ENCODE assay signal across 8 cellular contexts in genomic region chr19:46924874-46925547, GRCh38.
DNase-seq lines count a peak whose midpoint lies in the region; ATAC-seq, FAIRE-seq and TF ChIP-seq lines count a peak whose summit lies in the region.

No MANE protein-coding gene starts in this region.

- H3K36me3 ChIP-seq in HepG2 (replicated peaks in 1 of 2; ENCODE audit: control insufficient read depth in 1 of 2, insufficient read depth in 2 of 2, low read length in 2 of 2): peaks cover 21 to 32% of the 10 kb centered on the region in 2 experiments
- H3K36me3 ChIP-seq in tibial artery: peaks cover 3 to 29% (median 8%) of the 10 kb centered on the region in 3 donors

- TF ChIP-seq POLR2A in HepG2 (IDR thresholded peaks at IDR 0.05; ENCODE audit: insufficient read depth in 1 of 2, low read depth in 2 of 2, low read length in 2 of 2): no peak

- H3K9me3 ChIP-seq in HepG2 (ENCODE audit: low read length) (no peaks in the 10 kb centered on the region), tibial artery (no peaks in the 10 kb centered on the region)

- WGBS in HepG2 (ENCODE audit: low lambda C conversion rate): 69% methylated on average over 8 of the region's 8 CpGs

- H3K27me3 ChIP-seq in HepG2 (ENCODE audit: control insufficient read depth in 1 of 2, insufficient read depth in 2 of 2, low read length in 2 of 2): no peaks in the 10 kb centered on the region
- no peaks in the 10 kb centered on the region for H3K27me3 ChIP-seq in tibial artery

- peaks cover 30% of the 10 kb centered on the region for H4K20me1 ChIP-seq in HepG2 (ENCODE audit: insufficient read depth, low read length)

- H3K27me3 Mint-ChIP-seq in activated CD4-positive, alpha-beta T cell treated with anti-CD3 and anti-CD28 coated beads, Interleukin-2, amount 10 ng/mL, durations not matched to agents 7 days and 5 days: no peaks in the 10 kb centered on the region
- H3K27me3 Mint-ChIP-seq in activated naive CD4-positive, alpha-beta T cell treated with anti-CD3 and anti-CD28 coated beads, Interleukin-2, amount 10 ng/mL, durations not matched to agents 7 days and 5 days: no peaks in the 10 kb centered on the region

- peaks cover 20% of the 10 kb centered on the region for H3K36me3 Mint-ChIP-seq in activated CD4-positive, alpha-beta T cell treated with anti-CD3 and anti-CD28 coated beads, Interleukin-2, amount 10 ng/mL, durations not matched to agents 7 days and 5 days (ENCODE audit: low read depth)
- H3K36me3 Mint-ChIP-seq in activated naive CD4-positive, alpha-beta T cell treated with anti-CD3 and anti-CD28 coated beads, Interleukin-2, amount 10 ng/mL, durations not matched to agents 7 days and 5 days: peaks cover 18% of the 10 kb centered on the region

- H3K9me3 Mint-ChIP-seq in activated CD4-positive, alpha-beta T cell treated with anti-CD3 and anti-CD28 coated beads, Interleukin-2, amount 10 ng/mL, durations not matched to agents 7 days and 5 days: no peaks in the 10 kb centered on the region
- H3K9me3 Mint-ChIP-seq in activated naive CD4-positive, alpha-beta T cell treated with anti-CD3 and anti-CD28 coated beads, Interleukin-2, amount 10 ng/mL, durations not matched to agents 7 days and 5 days: no peaks in the 10 kb centered on the region

- BruUV-seq in HepG2 (replicated peaks; lab: Mats Ljungman, UMichigan): no TSS peak

- no peak overlapping the region for H2AFZ ChIP-seq in HepG2 (ENCODE audit: low read length)

- in situ Hi-C loops in HepG2 (cut with HindIII; ENCODE audit: extremely low pct_ligation_motif_present, low pct_unique_long_range_greater_than_20kb): no loop called here

- no peak for FAIRE-seq in HepG2 (lab: Jason Lieb, UNC)

- DNase-seq in activated CD4-positive, alpha-beta T cell treated with anti-CD3 and anti-CD28 coated beads, Interleukin-2, amount 10 ng/mL, durations not matched to agents 7 days and 5 days: peak; percentile 21
- no peak for DNase-seq in activated CD4-positive, alpha-beta T cell treated with anti-CD3 and anti-CD28 coated beads, Interleukin-2, amount 50 U/mL, for 1 hour
- DNase-seq in activated naive CD4-positive, alpha-beta T cell treated with anti-CD3 and anti-CD28 coated beads, Interleukin-2, amount 10 ng/mL, durations not matched to agents 7 days and 5 days: peak; percentile 28
- DNase-seq in HepG2 (ENCODE audit: low spot score) (no peak), tibial artery (no peak)
- no peak for DNase-seq in effector CD8-positive, alpha-beta T cell (lab: John Stamatoyannopoulos, UW)
- no peak for DNase-seq in activated CD4-positive, CD25-positive, alpha-beta regulatory T cell treated with anti-CD3 and anti-CD28 coated beads, Interleukin-2, amount 50 U/mL, for 72 hours

- intact Hi-C loops in HepG2 (cut with micrococcal nuclease; ENCODE audit: unreplicated experiment) (loop anchor here (1.0 to 5.0 kb wide), 3 partner anchors 33 to 69 kb away; no protein-coding TSS in a partner anchor), tibial artery (cut with DNase I; ENCODE audit: low total_unique reads) (no loop called here)

- peak overlapping the region; percentile 67 for H3K4me2 ChIP-seq in HepG2 (ENCODE audit: low read depth, low read length)

- no peak for TF ChIP-seq CTCF in HepG2 (CRISPR knock-in tag; IDR thresholded peaks at IDR 0.05)
- no peak for TF ChIP-seq CTCF in tibial artery (IDR thresholded peaks at IDR 0.05)

- H3K9ac ChIP-seq in HepG2 (ENCODE audit: insufficient read depth, low read depth, low read length): peak overlapping the region; percentile 51

- peaks cover 41% of the 10 kb centered on the region for H3K4me1 Mint-ChIP-seq in activated CD4-positive, alpha-beta T cell treated with anti-CD3 and anti-CD28 coated beads, Interleukin-2, amount 10 ng/mL, durations not matched to agents 7 days and 5 days
- H3K4me1 Mint-ChIP-seq in activated naive CD4-positive, alpha-beta T cell treated with anti-CD3 and anti-CD28 coated beads, Interleukin-2, amount 10 ng/mL, durations not matched to agents 7 days and 5 days: peaks cover 34% of the 10 kb centered on the region

- CTCF ChIA-PET in activated CD4-positive, alpha-beta T cell treated with anti-CD3 and anti-CD28 coated beads, Interleukin-2, amount 10 ng/mL, durations not matched to agents 7 days and 5 days (lab: Charles Lee): interaction anchor here (0.6 to 2.0 kb wide), 9 partner anchors 9 to 563 kb away, joined by 3 to 6 read pairs (median 3); no protein-coding TSS in a partner anchor
- CTCF ChIA-PET in activated naive CD4-positive, alpha-beta T cell treated with anti-CD3 and anti-CD28 coated beads, Interleukin-2, amount 10 ng/mL, durations not matched to agents 7 days and 5 days (lab: Charles Lee): no interaction called here
- CTCF ChIA-PET in HepG2 (lab: Yijun Ruan, JAX; ENCODE audit: low intra/inter-chr PET ratio, low total read pairs): no interaction called here

- TF ChIP-seq EP300 in HepG2 (IDR thresholded peaks at IDR 0.05; ENCODE audit: low read depth in 2 of 2, low read length in 2 of 2) (no peak), HepG2 (CRISPR knock-in tag; IDR thresholded peaks at IDR 0.05; ENCODE audit: borderline replicate concordance) (no peak)

- POLR2A ChIA-PET in activated CD4-positive, alpha-beta T cell treated with anti-CD3 and anti-CD28 coated beads, Interleukin-2, amount 10 ng/mL, durations not matched to agents 7 days and 5 days (lab: Charles Lee): interaction anchor here (0.9 kb wide), 1 partner anchor 31 kb away, joined by 3 read pairs; no protein-coding TSS in a partner anchor
- POLR2A ChIA-PET in HepG2 (lab: Yijun Ruan, JAX): interaction anchor here (0.7 to 3.8 kb wide), 11 partner anchors 17 to 136 kb away, joined by 3 to 23 read pairs (median 5); partner anchors contain the start of genes ARHGAP35 and SLC1A5

- TF ChIP-seq RAD21 in HepG2 (CRISPR knock-in tag; IDR thresholded peaks at IDR 0.05): no peak

- ATAC-seq in HepG2 (peak; percentile 24; the same call in 2 of the 3 replicates), GM21528 (IDR thresholded peaks at IDR 0.05; ENCODE audit: low FRiP score, unreplicated experiment) (no peak)

- H3K27ac ChIP-seq in HepG2 (ENCODE audit: extremely low read length, insufficient read depth, low read length): peak overlapping the region; percentile 67
- peak overlapping the region; percentile 44 for H3K27ac ChIP-seq in tibial artery

- peak overlapping the region in 1 of 3 experiments; percentile 35; a peak in 1 of 6 replicates for H3K4me3 ChIP-seq in HepG2 (replicated peaks in 1 of 3; ENCODE audit: insufficient read depth in 1 of 3, low read depth in 2 of 3, low read length in 3 of 3)
- no peak overlapping the region for H3K4me3 ChIP-seq in tibial artery

- peaks cover 44% of the 10 kb centered on the region for H3K4me1 ChIP-seq in HepG2 (ENCODE audit: insufficient read depth, low read length)
- peaks cover 0 to 66% (median 56%) of the 10 kb centered on the region in 4 donors for H3K4me1 ChIP-seq in tibial artery

- H3K27ac Mint-ChIP-seq in activated CD4-positive, alpha-beta T cell treated with anti-CD3 and anti-CD28 coated beads, Interleukin-2, amount 10 ng/mL, durations not matched to agents 7 days and 5 days: peak overlapping the region; percentile 1
- H3K27ac Mint-ChIP-seq in activated naive CD4-positive, alpha-beta T cell treated with anti-CD3 and anti-CD28 coated beads, Interleukin-2, amount 10 ng/mL, durations not matched to agents 7 days and 5 days: no peak overlapping the region

- H3K79me2 ChIP-seq in HepG2 (ENCODE audit: insufficient read depth, low read length): peaks cover 78% of the 10 kb centered on the region

- H3K4me3 Mint-ChIP-seq in activated CD4-positive, alpha-beta T cell treated with anti-CD3 and anti-CD28 coated beads, Interleukin-2, amount 10 ng/mL, durations not matched to agents 7 days and 5 days: no peak overlapping the region
- no peak overlapping the region for H3K4me3 Mint-ChIP-seq in activated naive CD4-positive, alpha-beta T cell treated with anti-CD3 and anti-CD28 coated beads, Interleukin-2, amount 10 ng/mL, durations not matched to agents 7 days and 5 days

TF ChIP-seq in HepG2, 621 proteins besides CTCF, POLR2A, EP300 and RAD21 (continues in another document):
- peak; percentile 7; the same call in 1 of the 2 replicates for TF ChIP-seq NFE2 (CRISPR knock-in tag; IDR thresholded peaks at IDR 0.05)
- no peak for TF ChIP-seq MNT (IDR thresholded peaks at IDR 0.05)
- no peak for TF ChIP-seq MZF1 (CRISPR knock-in tag; IDR thresholded peaks at IDR 0.05; ENCODE audit: borderline replicate concordance)
- TF ChIP-seq ZNF280D (CRISPR knock-in tag; IDR thresholded peaks at IDR 0.05): 0 out of 2 replicates have a peak, but pooled peaks have one; percentile 24

Comparison
In these comparisons a context has a peak if more than half of its experiments do, and no peak if none do; other contexts are left out.
1. DNase-seq: peak in activated CD4-positive, alpha-beta T cell treated with anti-CD3 and anti-CD28 coated beads, Interleukin-2, amount 10 ng/mL, durations not matched to agents 7 days and 5 days (single experiment) and activated naive CD4-positive, alpha-beta T cell treated with anti-CD3 and anti-CD28 coated beads, Interleukin-2, amount 10 ng/mL, durations not matched to agents 7 days and 5 days (single experiment); none in activated CD4-positive, alpha-beta T cell treated with anti-CD3 and anti-CD28 coated beads, Interleukin-2, amount 50 U/mL, for 1 hour (single experiment), HepG2 (single experiment), tibial artery (0 of 2), effector CD8-positive, alpha-beta T cell (single experiment) and activated CD4-positive, CD25-positive, alpha-beta regulatory T cell treated with anti-CD3 and anti-CD28 coated beads, Interleukin-2, amount 50 U/mL, for 72 hours (single experiment).